29 cellular contexts compared by ENCODE assay signal in genomic region chr10:17912764-17913163, GRCh38. TPM values are rescaled to one million over a fixed set of nuclear protein-coding genes. Genes with fewer than 3 reads are reported as not detected.
DNase-seq lines count a peak whose midpoint lies in the region; ATAC-seq, FAIRE-seq and TF ChIP-seq lines count a peak whose summit lies in the region.
"Had no signal": no experiment of that assay in that cellular context is flagged by ENCODE, and none has a peak within 500 bp of the region (broad histone marks: within the 10 kb centered on the region; RNA-seq: fewer than 3 reads in every experiment).

No MANE protein-coding gene starts in this region.

- H3K4me3 ChIP-seq in right atrium auricular region (no peak overlapping the region), heart left ventricle (no peak overlapping the region), psoas muscle (no peak overlapping the region)

- H3K27ac ChIP-seq in right atrium auricular region = peak overlapping the region in 1 of 2 donors; percentile 59
- peak overlapping the region in 10 of 12 donors; percentile 26 to 81 (median 52) for H3K27ac ChIP-seq in heart left ventricle
- no peak overlapping the region for H3K27ac ChIP-seq in psoas muscle
- H3K27ac ChIP-seq: 22Rv1, RWPE1 had no signal

- peak; percentile 84 for FAIRE-seq in islet of Langerhans (lab: Jason Lieb, UNC)
- FAIRE-seq: GM12892, HepG2 had no signal

- WGBS in heart left ventricle, 4 donors = 8 to 16% (median 14%) methylated on average over 4 of the region's 4 CpGs
- WGBS in psoas muscle, 3 donors = 46 to 50% (median 47%) methylated on average over 4 of the region's 4 CpGs

- no peak for TF ChIP-seq CTCF in right atrium auricular region (IDR thresholded peaks at IDR 0.05)
- TF ChIP-seq CTCF in heart left ventricle (IDR thresholded peaks at IDR 0.05) = no peak
- TF ChIP-seq CTCF in psoas muscle (IDR thresholded peaks at IDR 0.05) = no peak

- TF ChIP-seq POLR2A in heart left ventricle (IDR thresholded peaks at IDR 0.05) = no peak

- H3K36me3 ChIP-seq in right atrium auricular region (no peaks in the 10 kb centered on the region), heart left ventricle (peaks cover 0 to 13% (median 0%) of the 10 kb centered on the region in 9 donors), psoas muscle (ENCODE audit: insufficient read depth in 1 of 2, low read depth in 1 of 2) (no peaks in the 10 kb centered on the region)
- H3K36me3 ChIP-seq: BE2C had no signal

- H3K9me3 ChIP-seq in right atrium auricular region (no peaks in the 10 kb centered on the region), heart left ventricle (no peaks in the 10 kb centered on the region), psoas muscle (no peaks in the 10 kb centered on the region)
- H3K9me3 ChIP-seq: BE2C had no signal

- H3K4me1 ChIP-seq in right atrium auricular region = peaks cover 0 to 8% of the 10 kb centered on the region in 2 donors
- peaks cover 0 to 33% (median 0%) of the 10 kb centered on the region in 12 donors for H3K4me1 ChIP-seq in heart left ventricle
- no peaks in the 10 kb centered on the region for H3K4me1 ChIP-seq in psoas muscle

- no peaks in the 10 kb centered on the region for H3K27me3 ChIP-seq in right atrium auricular region
- no peaks in the 10 kb centered on the region for H3K27me3 ChIP-seq in heart left ventricle
- H3K27me3 ChIP-seq in psoas muscle (ENCODE audit: insufficient read depth in 3 of 3, low read length in 2 of 3) = no peaks in the 10 kb centered on the region
- H3K27me3 ChIP-seq: BE2C had no signal

- intact Hi-C loops in Right ventricle myocardium inferior (cut with DNase I) = loop anchor here (5.0 kb wide), 2 partner anchors 190 to 400 kb away; no protein-coding TSS in a partner anchor
- intact Hi-C loops in heart left ventricle (cut with DNase I) = loop anchor here in 9 of 10 donors (5.0 to 10.0 kb wide), 9 partner anchors 172 to 392 kb away; partner anchors contain the start of gene CACNB2 (in 1 of the 9)
- intact Hi-C loops in psoas muscle (cut with DNase I) = loop anchor here in 1 of 2 donors (5.0 kb wide), 1 partner anchor 305 kb away; no protein-coding TSS in a partner anchor
- intact Hi-C loops in posterior vena cava (cut with DNase I) = no loop called here

- peak; percentile 55 for ATAC-seq in Right ventricle myocardium inferior
- peak; percentile 67 to 83 (median 74) for ATAC-seq in heart left ventricle
- ATAC-seq in psoas muscle = no peak
- ATAC-seq: HepG2, Panc1 had no signal

- no peak for DNase-seq in Right ventricle myocardium inferior (ENCODE audit: missing footprints)
- DNase-seq in right atrium auricular region (ENCODE audit: low spot score) = no peak
- no peak for DNase-seq in heart left ventricle
- DNase-seq in psoas muscle = no peak
- DNase-seq in posterior vena cava (ENCODE audit: low spot score) = no peak
- DNase-seq in NCI-H69 (lab: John Stamatoyannopoulos, UW) = no peak
- no peak for DNase-seq in DMS79 treated with DMSO at 0.1 percent for 48 hours (lab: John Stamatoyannopoulos, UW)
- DNase-seq: ACHN; BE2C; CD8-positive, alpha-beta memory T cell; DND-41; H7; Karpas-422; NCI-H1092; NCI-H1417 treated with DMSO at 0.1 percent for 48 hours; NCI-H1694 treated with DMSO at 0.1 percent for 48 hours; NCI-H2081; NCI-H2227 treated with DMSO at 0.1 percent for 48 hours; NCI-H526 treated with DMSO at 0.1 percent for 48 hours had no signal

RNA-seq across cellular contexts. Expression of gene SLC39A12, which starts 39.0 kb away (rescaled TPM):
- total RNA-seq in Right ventricle myocardium inferior (not detected), right atrium auricular region (not detected), heart left ventricle (under 1 TPM in 2 of 9 donors, not detected in 7; 0.08 to 0.27 TPM), psoas muscle (not detected), posterior vena cava (under 1 TPM; 0.10 to 0.32 TPM)
- polyA plus RNA-seq in heart left ventricle (not detected), psoas muscle (under 1 TPM in 1 of 3 donors, not detected in 2; 0.01 TPM)
- total RNA-seq: CD8-positive, alpha-beta memory T cell; HepG2; HT1080; NCI-H460; OCI-LY7 had no signal
- polyA plus RNA-seq: CD14-positive monocyte; CD8-positive, alpha-beta memory T cell; HepG2 had no signal

Comparison
In these comparisons a context has a peak if more than half of its experiments do, and no peak if none do; other contexts are left out.
1. ATAC-seq: peak in Right ventricle myocardium inferior (single experiment) and heart left ventricle (4 of 4); none in psoas muscle (0 of 4).
2. intact Hi-C loops: an anchor here in Right ventricle myocardium inferior (5.0 kb wide) and heart left ventricle (5.0 to 10.0 kb wide); none called in posterior vena cava.